In the genomic region with DNA sequence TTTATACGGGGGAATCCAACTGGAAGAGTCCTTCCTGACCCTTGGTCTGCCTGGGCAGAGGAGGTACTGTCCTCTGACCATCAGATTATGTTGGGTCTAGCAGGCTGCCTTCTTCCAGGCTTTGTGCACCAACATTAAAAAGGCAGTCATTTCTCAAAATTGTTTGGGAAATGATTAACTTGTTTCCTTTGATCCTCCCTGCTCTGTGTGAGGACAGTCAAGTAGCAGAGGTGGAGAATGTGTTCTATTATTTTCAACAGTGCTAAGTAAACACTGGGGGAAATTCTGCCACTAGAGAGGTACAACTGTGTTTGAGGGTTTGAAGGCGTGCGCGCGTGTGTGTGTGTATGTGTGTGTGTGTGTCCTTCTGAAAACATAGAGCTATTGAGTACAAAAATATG, we compare ENCODE assay signal across 18 cellular contexts. TPM values are rescaled to one million over a fixed set of nuclear protein-coding genes. Genes with fewer than 3 reads are reported as not detected.
A peak's percentile ranks its signal among the peaks of the same experiment; 100 is the strongest.
DNase-seq lines count a peak whose midpoint lies in the region; ATAC-seq and TF ChIP-seq lines count a peak whose summit lies in the region.
"Had no signal": no experiment of that assay in that cellular context is flagged by ENCODE, and none has a peak within 500 bp of the region (broad histone marks: within the 10 kb centered on the region; RNA-seq: fewer than 3 reads in every experiment).

No MANE protein-coding gene starts in this region.

- TF ChIP-seq EP300 in gastroesophageal sphincter (IDR thresholded peaks at IDR 0.05) = no peak

- intact Hi-C loops in right lobe of liver (cut with DNase I) = no loop called here

- no peaks in the 10 kb centered on the region for H3K36me3 Mint-ChIP-seq in mesothelial cell of epicardium

- H3K27me3 ChIP-seq in right lobe of liver = no peaks in the 10 kb centered on the region
- no peaks in the 10 kb centered on the region for H3K27me3 ChIP-seq in gastroesophageal sphincter
- H3K27me3 ChIP-seq: breast epithelium had no signal

- H3K9me3 ChIP-seq in right lobe of liver (no peaks in the 10 kb centered on the region), gastroesophageal sphincter (no peaks in the 10 kb centered on the region)
- H3K9me3 ChIP-seq: breast epithelium, HAP-1 had no signal

- H3K4me3 ChIP-seq in right lobe of liver (no peak overlapping the region), gastroesophageal sphincter (no peak overlapping the region)
- H3K4me3 ChIP-seq: breast epithelium, HAP-1 had no signal

- peaks cover 11% of the 10 kb centered on the region for H3K27me3 Mint-ChIP-seq in mesothelial cell of epicardium (ENCODE audit: low read depth)
- H3K27me3 Mint-ChIP-seq: activated naive CD4-positive, alpha-beta T cell treated with anti-CD3 and anti-CD28 coated beads, Interleukin-2, amount 10 ng/mL, durations not matched to agents 7 days and 5 days had no signal

- H3K36me3 ChIP-seq in right lobe of liver = peaks cover 0 to 24% (median 12%) of the 10 kb centered on the region in 4 donors
- H3K36me3 ChIP-seq in gastroesophageal sphincter = peaks cover 0 to 1% of the 10 kb centered on the region in 2 donors
- H3K36me3 ChIP-seq: breast epithelium, HAP-1 had no signal

- TF ChIP-seq CTCF in VCaP (conservative IDR thresholded peaks at IDR 0.05) = no peak
- TF ChIP-seq CTCF in right lobe of liver (IDR thresholded peaks at IDR 0.05) = no peak
- no peak for TF ChIP-seq CTCF in gastroesophageal sphincter (IDR thresholded peaks at IDR 0.05)
- no peak for TF ChIP-seq CTCF in mesothelial cell of epicardium (IDR thresholded peaks at IDR 0.05; ENCODE audit: unreplicated experiment)

- peak; percentile 50 for ATAC-seq in GM19395 (IDR thresholded peaks at IDR 0.05; ENCODE audit: unreplicated experiment)
- ATAC-seq in right lobe of liver = peak; percentile 85 to 89 (median 87)
- no peak for ATAC-seq in HG03045 (IDR thresholded peaks at IDR 0.05; ENCODE audit: unreplicated experiment)
- no peak for ATAC-seq in gastroesophageal sphincter
- no peak for ATAC-seq in HG03175 (IDR thresholded peaks at IDR 0.05; ENCODE audit: unreplicated experiment)

- H3K9me3 Mint-ChIP-seq in mesothelial cell of epicardium = no peaks in the 10 kb centered on the region
- H3K9me3 Mint-ChIP-seq: activated naive CD4-positive, alpha-beta T cell treated with anti-CD3 and anti-CD28 coated beads, Interleukin-2, amount 10 ng/mL, durations not matched to agents 7 days and 5 days; nephron had no signal

- no peak overlapping the region for H3K27ac Mint-ChIP-seq in mesothelial cell of epicardium
- H3K27ac Mint-ChIP-seq: activated naive CD4-positive, alpha-beta T cell treated with anti-CD3 and anti-CD28 coated beads, Interleukin-2, amount 10 ng/mL, durations not matched to agents 7 days and 5 days; nephron had no signal

- H3K4me3 Mint-ChIP-seq in mesothelial cell of epicardium = no peak overlapping the region
- H3K4me3 Mint-ChIP-seq: activated naive CD4-positive, alpha-beta T cell treated with anti-CD3 and anti-CD28 coated beads, Interleukin-2, amount 10 ng/mL, durations not matched to agents 7 days and 5 days; nephron had no signal

- no peaks in the 10 kb centered on the region for H3K4me1 Mint-ChIP-seq in mesothelial cell of epicardium

- peaks cover 0 to 56% (median 27%) of the 10 kb centered on the region in 4 donors for H3K4me1 ChIP-seq in right lobe of liver
- no peaks in the 10 kb centered on the region for H3K4me1 ChIP-seq in gastroesophageal sphincter
- H3K4me1 ChIP-seq: breast epithelium, HAP-1 had no signal

- H3K27ac ChIP-seq in VCaP (peak overlapping the region; percentile 97), right lobe of liver (peak overlapping the region in 1 of 3 donors; percentile 62), gastroesophageal sphincter (no peak overlapping the region)
- H3K27ac ChIP-seq: breast epithelium, KMS-11 had no signal

- TF ChIP-seq POLR2A in right lobe of liver (IDR thresholded peaks at IDR 0.05) (no peak), gastroesophageal sphincter (IDR thresholded peaks at IDR 0.05) (no peak)

- WGBS in right lobe of liver (ENCODE audit: insufficient coverage, low coverage, low lambda C conversion rate, missing lambda C conversion rate) = 15% methylated on average over 4 of the region's 5 CpGs
- 70 to 92% methylated on average over 3 to 4 of the region's 5 CpGs for WGBS in gastroesophageal sphincter (ENCODE audit: low coverage in 1 of 2), 2 donors

- peak; percentile 73 for DNase-seq in COLO668 (lab: John Stamatoyannopoulos, UW; ENCODE audit: unreplicated experiment)
- DNase-seq in right lobe of liver = peak in 2 of 3 donors; percentile 47 to 63
- DNase-seq in mesothelial cell of epicardium (ENCODE audit: low spot score in 2 of 2, unreplicated experiment in 2 of 2) = no peak
- DNase-seq: activated CD8-positive, alpha-beta memory T cell treated with anti-CD3 and anti-CD28 coated beads, Interleukin-2, amount 50 U/mL, for 4 hours; activated naive CD4-positive, alpha-beta T cell treated with anti-CD3 and anti-CD28 coated beads, Interleukin-2, amount 10 ng/mL, durations not matched to agents 7 days and 5 days; DMS79; mammary epithelial cell; NCI-H1105 treated with DMSO at 0.1 percent for 48 hours; stimulated activated CD4-positive, alpha-beta T cell treated with anti-CD3 and anti-CD28 coated beads, Interleukin-15, amount 100 ng/mL, for 24 hours had no signal

RNA-seq across cellular contexts. Expression of a gene that starts 20.6 kb away (rescaled TPM):
- total RNA-seq in right lobe of liver = 10 to 100 TPM; 35.1 to 92.4 (median 73.8) TPM
- 10 to 100 TPM in 1 of 4 donors, 1 to 10 TPM in 3; 2.0 to 14.6 (median 9.8) TPM for total RNA-seq in gastroesophageal sphincter
- total RNA-seq in mesothelial cell of epicardium = 0.41 to 0.53 TPM in 2 of 3 replicates, not detected in the other

RNA-seq across cellular contexts. Expression of a gene that starts 52.2 kb away (rescaled TPM):
- total RNA-seq in right lobe of liver (10 to 100 TPM; 12.2 to 23.0 (median 16.0) TPM), gastroesophageal sphincter (10 to 100 TPM; 12.0 to 28.2 (median 21.4) TPM), mesothelial cell of epicardium (33.4 to 37.1 TPM (median 34.3 TPM) in 3 replicates)

RNA-seq across cellular contexts. Expression of a gene that starts 52.5 kb away (rescaled TPM):
- total RNA-seq in right lobe of liver (10 to 100 TPM; 11.2 to 26.2 (median 12.3) TPM), gastroesophageal sphincter (10 to 100 TPM; 19.6 to 81.9 (median 43.1) TPM), mesothelial cell of epicardium (26.7 to 34.6 TPM (median 27.8 TPM) in 3 replicates)

Comparison
In these comparisons a context has a peak if more than half of its experiments do, and no peak if none do; other contexts are left out.
1. DNase-seq: peak in COLO668 (single experiment) and right lobe of liver (2 of 3); none in mesothelial cell of epicardium (0 of 2).
2. ATAC-seq: peak in GM19395 (single experiment) and right lobe of liver (4 of 4); none in HG03045 (single experiment), gastroesophageal sphincter (single experiment) and HG03175 (single experiment).